In genomic region chr1:167675440-167675839, GRCh38 we compare ENCODE assay signal across 24 cellular contexts. TPM values are rescaled to one million over a fixed set of nuclear protein-coding genes. Genes with fewer than 3 reads are reported as not detected.
DNase-seq lines count a peak whose midpoint lies in the region; ATAC-seq, FAIRE-seq and TF ChIP-seq lines count a peak whose summit lies in the region.
"Had no signal": no experiment of that assay in that cellular context is flagged by ENCODE, and none has a peak within 500 bp of the region (broad histone marks: within the 10 kb centered on the region; RNA-seq: fewer than 3 reads in every experiment).

No MANE protein-coding gene starts in this region.

- H3K4me3 Mint-ChIP-seq in activated CD4-positive, alpha-beta T cell treated with anti-CD3 and anti-CD28 coated beads for 36 hours, result no peak overlapping the region
- peak overlapping the region in 1 of 4 donors; percentile 47 for H3K4me3 Mint-ChIP-seq in IgD-negative memory B cell
- no peak overlapping the region for H3K4me3 Mint-ChIP-seq in central memory CD8-positive, alpha-beta T cell

- no peaks in the 10 kb centered on the region for H3K27me3 ChIP-seq in aorta (ENCODE audit: control insufficient read depth in 1 of 2, insufficient read depth in 2 of 2, low read length in 1 of 2)

- H3K9me3 Mint-ChIP-seq in activated CD4-positive, alpha-beta T cell treated with anti-CD3 and anti-CD28 coated beads for 36 hours (ENCODE audit: low read depth), result no peaks in the 10 kb centered on the region
- no peaks in the 10 kb centered on the region for H3K9me3 Mint-ChIP-seq in IgD-negative memory B cell
- H3K9me3 Mint-ChIP-seq in central memory CD8-positive, alpha-beta T cell, result no peaks in the 10 kb centered on the region

- H3K9me3 ChIP-seq in A549, result no peaks in the 10 kb centered on the region
- H3K9me3 ChIP-seq in aorta (ENCODE audit: control insufficient read depth, low read length), result no peaks in the 10 kb centered on the region
- H3K9me3 ChIP-seq: Caco-2 had no signal

- no peak overlapping the region for H3K4me3 ChIP-seq in A549
- H3K4me3 ChIP-seq in aorta (ENCODE audit: low read length in 2 of 2), result no peak overlapping the region

- H3K27me3 Mint-ChIP-seq in activated CD4-positive, alpha-beta T cell treated with anti-CD3 and anti-CD28 coated beads for 36 hours, result no peaks in the 10 kb centered on the region
- H3K27me3 Mint-ChIP-seq in IgD-negative memory B cell, result no peaks in the 10 kb centered on the region
- H3K27me3 Mint-ChIP-seq in central memory CD8-positive, alpha-beta T cell, result no peaks in the 10 kb centered on the region

- no peak for DNase-seq in activated CD4-positive, alpha-beta T cell treated with anti-CD3 and anti-CD28 coated beads for 36 hours
- no peak for DNase-seq in activated CD4-positive, alpha-beta T cell treated with anti-CD3 and anti-CD28 coated beads, Interleukin-2, amount 50 U/mL, for 48 hours
- DNase-seq in A549 (ENCODE audit: low read depth in 1 of 2, low spot score in 1 of 2) (no peak), NCI-H2081 treated with DMSO at 0.1 percent for 48 hours (lab: John Stamatoyannopoulos, UW) (no peak), aorta (no peak), NCI-H524 (lab: John Stamatoyannopoulos, UW) (no peak)
- no peak for DNase-seq in central memory CD8-positive, alpha-beta T cell (ENCODE audit: low spot score in 2 of 2)
- DNase-seq: Caco-2, DMS 273 treated with DMSO at 0.1 percent for 48 hours, DMS79 treated with DMSO at 0.1 percent for 48 hours, GOT3, HCEC 1CT, KBM-7, NCI-H1436 treated with DMSO at 0.1 percent for 48 hours, NCI-H1930, NCI-H2227 treated with DMSO at 0.1 percent for 48 hours, NCI-H510A, NCI-H82, SIG-M5 had no signal

- intact Hi-C loops in activated CD4-positive, alpha-beta T cell treated with anti-CD3 and anti-CD28 coated beads for 36 hours (cut with DNase I, micrococcal nuclease), result no loop called here
- intact Hi-C loops in aorta (cut with DNase I), result no loop called here

- no peaks in the 10 kb centered on the region for H3K36me3 ChIP-seq in aorta (ENCODE audit: control insufficient read depth in 1 of 2, insufficient read depth in 2 of 2, low read length in 1 of 2)

- TF ChIP-seq EP300 in A549 (IDR thresholded peaks at IDR 0.05), result no peak

- FAIRE-seq in A549 (lab: Jason Lieb, UNC), result no peak
- FAIRE-seq: HepG2 had no signal

- CTCF ChIA-PET in activated CD4-positive, alpha-beta T cell treated with anti-CD3 and anti-CD28 coated beads for 36 hours (lab: Charles Lee), result interaction anchor here (0.7 to 2.0 kb wide), 5 partner anchors 9 to 120 kb away, joined by 3 to 8 read pairs (median 3); no protein-coding TSS in a partner anchor
- CTCF ChIA-PET in A549 (lab: Yijun Ruan, JAX), result interaction anchor here (0.6 to 2.0 kb wide), 7 partner anchors 9 to 335 kb away, joined by 3 to 11 read pairs (median 3); no protein-coding TSS in a partner anchor

- H3K4me1 ChIP-seq in A549, result no peaks in the 10 kb centered on the region
- H3K4me1 ChIP-seq in aorta (ENCODE audit: control insufficient read depth in 1 of 2, insufficient read depth in 2 of 2, low read length in 2 of 2), result no peaks in the 10 kb centered on the region
- H3K4me1 ChIP-seq: Caco-2 had no signal

- peaks cover 38% of the 10 kb centered on the region for H3K4me1 Mint-ChIP-seq in activated CD4-positive, alpha-beta T cell treated with anti-CD3 and anti-CD28 coated beads for 36 hours
- H3K4me1 Mint-ChIP-seq in IgD-negative memory B cell, result peaks cover 38 to 53% (median 40%) of the 10 kb centered on the region in 3 donors
- H3K4me1 Mint-ChIP-seq in central memory CD8-positive, alpha-beta T cell, result peaks cover 41% of the 10 kb centered on the region

- no peak overlapping the region for H3K4me2 ChIP-seq in A549

- H3K27ac ChIP-seq in A549, result no peak overlapping the region
- H3K27ac ChIP-seq in aorta (ENCODE audit: low read depth in 1 of 2, low read length in 2 of 2), result no peak overlapping the region
- H3K27ac ChIP-seq: 22Rv1, C4-2B had no signal

- no peak for ATAC-seq in activated CD4-positive, alpha-beta T cell treated with anti-CD3 and anti-CD28 coated beads for 36 hours
- ATAC-seq in A549 (no peak), aorta (ENCODE audit: low FRiP score) (no peak)
- ATAC-seq in central memory CD8-positive, alpha-beta T cell (replicated peaks; ENCODE audit: extremely low read depth, poor library complexity, severe bottlenecking), result no peak
- ATAC-seq: HepG2, Panc1 had no signal

- H3K36me3 Mint-ChIP-seq in activated CD4-positive, alpha-beta T cell treated with anti-CD3 and anti-CD28 coated beads for 36 hours (ENCODE audit: low read depth), result peaks cover 34% of the 10 kb centered on the region
- H3K36me3 Mint-ChIP-seq in IgD-negative memory B cell, result peaks cover 13% of the 10 kb centered on the region
- H3K36me3 Mint-ChIP-seq in central memory CD8-positive, alpha-beta T cell (ENCODE audit: insufficient read depth), result peaks cover 27% of the 10 kb centered on the region

- no peak for TF ChIP-seq RAD21 in A549 (conservative IDR thresholded peaks at IDR 0.05 in 1 of 2, IDR thresholded peaks at IDR 0.05 in 1 of 2)

- POLR2A ChIA-PET in activated CD4-positive, alpha-beta T cell treated with anti-CD3 and anti-CD28 coated beads for 36 hours (lab: Charles Lee), result interaction anchor here (0.5 kb wide), 1 partner anchor 41 kb away, joined by 3 read pairs; no protein-coding TSS in a partner anchor
- POLR2A ChIA-PET in A549 (lab: Yijun Ruan, JAX), result no interaction called here

- WGBS in A549 (ENCODE audit: missing lambda C conversion rate), result 42% methylated on average over 5 of the region's 5 CpGs
- 92 to 94% methylated on average over 5 of the region's 5 CpGs for WGBS in aorta, 2 donors

- TF ChIP-seq POLR2A in A549 (IDR thresholded peaks at IDR 0.05; ENCODE audit: low read length), result no peak

- peak overlapping the region; percentile 49 for H3K27ac Mint-ChIP-seq in activated CD4-positive, alpha-beta T cell treated with anti-CD3 and anti-CD28 coated beads for 36 hours
- peak overlapping the region; percentile 6 to 88 (median 55) for H3K27ac Mint-ChIP-seq in IgD-negative memory B cell
- H3K27ac Mint-ChIP-seq in central memory CD8-positive, alpha-beta T cell (ENCODE audit: low read depth), result peak overlapping the region; percentile 35

- TF ChIP-seq CTCF in A549 (IDR thresholded peaks at IDR 0.05), result no peak

TF ChIP-seq in A549, 52 proteins besides CTCF, POLR2A, EP300 and RAD21:
- TF ChIP-seq RNF2 (IDR thresholded peaks at IDR 0.05; ENCODE audit: borderline replicate concordance, low read depth) (peak; percentile 77; the same call in 1 of the 2 replicates), GATA3 (IDR thresholded peaks at IDR 0.05; ENCODE audit: borderline replicate concordance) (no peak), FOSB (CRISPR knock-in tag; IDR thresholded peaks at IDR 0.05) (no peak), ZSCAN20 (CRISPR knock-in tag; IDR thresholded peaks at IDR 0.05) (no peak), CHD2 (IDR thresholded peaks at IDR 0.05; ENCODE audit: low read length, partially characterized antibody) (no peak), MAFK (IDR thresholded peaks at IDR 0.05; ENCODE audit: partially characterized antibody) (no peak)

RNA-seq across cellular contexts. Expression of gene RCSD1, which starts 45.4 kb away (rescaled TPM):
- total RNA-seq in activated CD4-positive, alpha-beta T cell treated with anti-CD3 and anti-CD28 coated beads for 36 hours, result 10 to 100 TPM; 59.9 to 62.0 TPM
- polyA plus RNA-seq in A549 (2011; rRNA removed) (0.05 TPM in 1 of 2 replicates, not detected in the other), A549 (2017; fragmentation: RNase III; extraction: RNeasy Plus Mini Kit Qiagen cat#74134 plus additional on column Dnase treatment) (0.04 TPM in 1 of 3 replicates, not detected in the others), IgD-negative memory B cell (249 TPM), aorta (1 to 10 TPM; 8.7 to 9.9 TPM)
- polyA plus RNA-seq in A549 (2012; cell fraction: cytosol; rRNA removed), result 0.01 TPM in 1 of 2 replicates, not detected in the other
- polyA plus RNA-seq in A549 (2012; cell fraction: nucleus; rRNA removed), result 0.01 TPM in 1 of 2 replicates, not detected in the other
- not detected in 2 replicates for polyA minus RNA-seq in A549 (2011; rRNA and poly(A)+ RNA removed)
- 10 to 100 TPM; 11.2 to 17.9 TPM for total RNA-seq in aorta
- total RNA-seq: Caco-2, HepG2 had no signal
- polyA plus RNA-seq: HepG2 had no signal

RNA-seq across cellular contexts. Expression of gene MPZL1, which starts 46.3 kb away (rescaled TPM):
- 10 to 100 TPM; 22.3 to 23.0 TPM for total RNA-seq in activated CD4-positive, alpha-beta T cell treated with anti-CD3 and anti-CD28 coated beads for 36 hours
- polyA plus RNA-seq in A549 (2011; rRNA removed) (178 and 204 TPM in 2 replicates), A549 (2017; fragmentation: RNase III; extraction: RNeasy Plus Mini Kit Qiagen cat#74134 plus additional on column Dnase treatment) (88.7 to 95.5 TPM (median 92.6 TPM) in 3 replicates), IgD-negative memory B cell (33.8 TPM), aorta (10 to 100 TPM; 21.7 to 58.8 TPM)
- polyA plus RNA-seq in A549 (2012; cell fraction: cytosol; rRNA removed), result 40.2 and 53.1 TPM in 2 replicates
- polyA plus RNA-seq in A549 (2012; cell fraction: nucleus; rRNA removed), result 37.9 and 44.6 TPM in 2 replicates
- 82.6 and 85.5 TPM in 2 replicates for polyA minus RNA-seq in A549 (2011; rRNA and poly(A)+ RNA removed)
- total RNA-seq in aorta, result 100 to 1,000 TPM; 101 to 148 TPM

Comparison
In these comparisons a context has a peak if more than half of its experiments do, and no peak if none do; other contexts are left out.
1. RNA of gene RCSD1, which starts 45.4 kb away (polyA plus RNA-seq): 249 TPM in IgD-negative memory B cell (single experiment); 8.7 to 9.9 TPM in aorta and 0.01 to 0.05 TPM in A549; every median in the first group is over 10 times any median in the second.
2. Peak in every context shown above with its lines, with median percentiles within 50 percentile points of each other: H3K27ac Mint-ChIP-seq.